ENCODE assay signal across 8 cellular contexts in the genomic region with DNA sequence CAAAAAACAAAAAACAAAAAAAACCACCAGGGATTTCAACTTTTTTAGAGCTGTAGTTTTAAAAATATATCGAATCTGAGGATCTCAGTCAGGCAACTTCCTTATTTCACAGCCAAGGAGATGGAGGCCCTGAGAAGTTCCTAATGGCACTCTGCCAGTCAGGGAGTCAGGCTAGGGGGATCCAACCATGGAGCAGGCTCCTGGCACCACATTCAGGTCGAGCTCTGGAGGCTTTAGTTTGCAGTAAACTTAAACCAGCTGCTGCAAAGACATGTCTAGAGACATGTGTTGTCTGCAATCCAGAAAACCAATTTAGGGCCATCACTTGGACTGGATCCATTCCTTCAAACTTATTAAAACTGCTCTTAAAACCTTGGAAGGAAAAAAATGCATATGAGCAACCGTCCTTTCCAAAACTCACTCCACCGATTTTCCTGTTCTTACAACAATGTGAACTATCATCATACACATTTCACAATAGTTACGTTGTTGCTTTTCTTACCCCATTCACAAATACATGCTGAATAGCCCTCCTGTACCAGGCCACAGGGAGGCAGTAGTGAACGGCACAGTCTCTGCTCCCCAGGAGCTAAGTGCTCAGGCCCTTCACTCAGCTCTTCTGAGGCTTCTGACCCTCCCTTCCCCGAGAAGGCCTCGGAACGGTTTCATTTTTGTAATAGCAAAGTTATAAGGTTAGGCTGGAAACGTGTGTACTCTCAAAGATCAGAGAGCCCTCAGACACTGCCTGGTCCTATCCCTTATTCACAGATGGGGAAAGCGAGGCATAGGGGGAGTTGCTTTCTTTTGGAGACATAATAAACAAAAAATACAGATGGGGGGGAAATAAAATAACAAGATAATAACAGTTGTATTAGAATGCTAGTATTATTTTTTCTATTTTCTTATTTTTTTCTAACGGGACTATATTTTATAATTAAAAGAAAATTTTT. TPM values are rescaled to one million over a fixed set of nuclear protein-coding genes. Genes with fewer than 3 reads are reported as not detected.
DNase-seq lines count a peak whose midpoint lies in the region; ATAC-seq, FAIRE-seq and TF ChIP-seq lines count a peak whose summit lies in the region.

No MANE protein-coding gene starts in this region.

- no peak overlapping the region for H3K56ac ChIP-seq in H1 (replicated peaks; ENCODE audit: insufficient read length, low read depth, low read length)

- H2BK5ac ChIP-seq in H1 (ENCODE audit: low read depth, low read length): no peak overlapping the region

- H2AK5ac ChIP-seq in H1 (ENCODE audit: low read depth, low read length): no peak overlapping the region

- no peaks in the 10 kb centered on the region for H3K79me2 ChIP-seq in H1 (ENCODE audit: control insufficient read depth in 1 of 2, insufficient read depth in 2 of 2, low read length in 2 of 2)

- peak; percentile 30 for TF ChIP-seq CTCF in CD4-positive, alpha-beta T cell (IDR thresholded peaks at IDR 0.05)
- TF ChIP-seq CTCF in HL-60 (IDR thresholded peaks at IDR 0.05; ENCODE audit: insufficient read depth, low read length) (peak; percentile 99), H1 (IDR thresholded peaks at IDR 0.05; ENCODE audit: control extremely low read depth in 1 of 3, insufficient read depth in 1 of 3, low read depth in 1 of 3, low read length in 3 of 3) (peak; percentile 78 to 90 (median 79))

- H3K23me2 ChIP-seq in H1 (ENCODE audit: low read depth, low read length): no peaks in the 10 kb centered on the region

- no peak overlapping the region for H3K4me3 Mint-ChIP-seq in CD4-positive, alpha-beta T cell
- peak overlapping the region; percentile 66 for H3K4me3 Mint-ChIP-seq in T-helper 17 cell

- H4K5ac ChIP-seq in H1 (ENCODE audit: insufficient read length, low read depth, low read length): no peak overlapping the region

- no peak overlapping the region for H3K18ac ChIP-seq in H1 (ENCODE audit: extremely low read depth, low read length)

- no peak for TF ChIP-seq POLR2A in H1 (IDR thresholded peaks at IDR 0.05; ENCODE audit: control extremely low read depth in 1 of 2, low read depth in 2 of 2, low read length in 2 of 2)

- peak overlapping the region; percentile 83 for H3K27ac Mint-ChIP-seq in CD4-positive, alpha-beta T cell
- peak overlapping the region; percentile 84 for H3K27ac Mint-ChIP-seq in T-helper 17 cell

- H3K36me3 Mint-ChIP-seq in CD4-positive, alpha-beta T cell (ENCODE audit: low read depth): peaks cover 46% of the 10 kb centered on the region
- peaks cover 6% of the 10 kb centered on the region for H3K36me3 Mint-ChIP-seq in T-helper 17 cell (ENCODE audit: low read depth)

- H3K23ac ChIP-seq in H1 (ENCODE audit: insufficient read length): no peak overlapping the region

- 75% methylated on average over 12 of the region's 12 CpGs; no CpG with 5 or more reads in 1 of the 2 experiments for WGBS in H1 (ENCODE audit: extremely low coverage in 1 of 2, insufficient coverage in 1 of 2, insufficient read length in 1 of 2, insufficient replicate concordance in 2 of 2, low coverage in 1 of 2, low lambda C conversion rate in 2 of 2, missing lambda C conversion rate in 1 of 2), 2 experiments

- H3K27me3 ChIP-seq in CD4-positive, alpha-beta T cell (ENCODE audit: control insufficient read depth, insufficient read depth, low read length): no peaks in the 10 kb centered on the region
- H3K27me3 ChIP-seq in HL-60 (ENCODE audit: insufficient read depth, poor library complexity, severe bottlenecking) (no peaks in the 10 kb centered on the region), H1 (replicated peaks in 1 of 4; ENCODE audit: control insufficient read depth in 3 of 4, extremely low read depth in 1 of 4, insufficient read depth in 3 of 4, low read length in 3 of 4) (no peaks in the 10 kb centered on the region)

- H4K8ac ChIP-seq in H1 (ENCODE audit: extremely low read depth, insufficient read depth, low read length): no peak overlapping the region

- H3K4ac ChIP-seq in H1 (replicated peaks; ENCODE audit: insufficient read length, low read depth, low read length): no peak overlapping the region

- ATAC-seq in CD4-positive, alpha-beta T cell (ENCODE audit: poor library complexity): peak; percentile 79
- peak; percentile 89 for ATAC-seq in T-helper 17 cell
- ATAC-seq in HG02840 (IDR thresholded peaks at IDR 0.05; ENCODE audit: low FRiP score, unreplicated experiment): no peak

- no peak overlapping the region for H3K14ac ChIP-seq in H1 (ENCODE audit: insufficient read length)

- peaks cover 0 to 2% (median under 1%) of the 10 kb centered on the region in 4 experiments; a peak in 3 of 8 replicates for H3K36me3 ChIP-seq in H1 (ENCODE audit: control insufficient read depth in 2 of 4, insufficient read depth in 4 of 4, low read length in 3 of 4)

- H3K27ac ChIP-seq in CD4-positive, alpha-beta T cell (ENCODE audit: low read depth, low read length): no peak overlapping the region
- H3K27ac ChIP-seq in HL-60 (replicated peaks) (0 out of 2 replicates have a peak overlapping the region, but pooled peaks have one; percentile 12), H1 (ENCODE audit: low read depth, low read length) (no peak overlapping the region)

- H3K4me1 ChIP-seq in H1 (replicated peaks in 1 of 4; ENCODE audit: control insufficient read depth in 3 of 4, insufficient read depth in 4 of 4, low read length in 3 of 4): no peaks in the 10 kb centered on the region

- H3K9me3 ChIP-seq in CD4-positive, alpha-beta T cell (ENCODE audit: control insufficient read depth, low read length): no peaks in the 10 kb centered on the region
- no peaks in the 10 kb centered on the region for H3K9me3 ChIP-seq in T-helper 17 cell (ENCODE audit: control insufficient read depth, low read length, poor library complexity, severe bottlenecking)
- no peaks in the 10 kb centered on the region for H3K9me3 ChIP-seq in H1 (ENCODE audit: insufficient read depth in 2 of 2, low read depth in 1 of 2, low read length in 1 of 2)

- no peak overlapping the region for H2BK120ac ChIP-seq in H1 (replicated peaks; ENCODE audit: low read depth, low read length)

- TF ChIP-seq RAD21 in H1 (IDR thresholded peaks at IDR 0.05 in 1 of 2, conservative IDR thresholded peaks at IDR 0.05 in 1 of 2; ENCODE audit: low read depth in 2 of 2, low read length in 2 of 2): peak; percentile 54 to 63

- POLR2A ChIA-PET in CD4-positive, alpha-beta T cell (lab: Charles Lee): interaction anchor here (0.7 to 1.4 kb wide), 3 partner anchors 9 to 54 kb away, joined by 3 to 6 read pairs (median 5); no protein-coding TSS in a partner anchor
- POLR2A ChIA-PET in H1 (lab: Charles Lee; ENCODE audit: partially characterized antibody): interaction anchor here (1.0 to 2.0 kb wide), 4 partner anchors 15 to 111 kb away, joined by 3 to 4 read pairs (median 4); no protein-coding TSS in a partner anchor

- H3K79me1 ChIP-seq in H1 (ENCODE audit: low read depth, low read length): no peaks in the 10 kb centered on the region

- H2BK12ac ChIP-seq in H1 (ENCODE audit: low read depth, low read length): no peak overlapping the region

- H3K9ac ChIP-seq in H1 (replicated peaks in 1 of 4; ENCODE audit: extremely low read depth in 1 of 4, low read depth in 3 of 4, low read length in 3 of 4): no peak overlapping the region

- no peaks in the 10 kb centered on the region for H3K27me3 Mint-ChIP-seq in CD4-positive, alpha-beta T cell
- H3K27me3 Mint-ChIP-seq in T-helper 17 cell: no peaks in the 10 kb centered on the region

- peak in 5 of 10 experiments; percentile 4 to 41 (median 14) for DNase-seq in CD4-positive, alpha-beta T cell
- peak; percentile 81 to 93 for DNase-seq in HL-60 (ENCODE audit: low read depth in 1 of 2, low spot score in 1 of 2)
- DNase-seq in T-helper 17 cell: peak in 1 of 3 donors; percentile 30
- peak; percentile 38 to 64 for DNase-seq in H1 (ENCODE audit: low read depth in 1 of 2, low spot score in 2 of 2)
- DNase-seq in mucosa of gallbladder (ENCODE audit: low spot score): peak; percentile 44
- no peak for DNase-seq in NCI-H1092 treated with DMSO at 0.1 percent for 48 hours (lab: John Stamatoyannopoulos, UW)
- DNase-seq in OCI-M2 (lab: John Stamatoyannopoulos, UW; ENCODE audit: unreplicated experiment): no peak

- H2AFZ ChIP-seq in H1 (ENCODE audit: low read length): no peak overlapping the region

- no peaks in the 10 kb centered on the region for H4K20me1 ChIP-seq in H1 (replicated peaks in 1 of 2; ENCODE audit: control insufficient read depth in 1 of 2, insufficient read depth in 2 of 2, low read length in 2 of 2)

- intact Hi-C loops in CD4-positive, alpha-beta T cell (cut with DNase I, micrococcal nuclease): loop anchor here in 1 of 2 experiments (5.0 kb wide), 1 partner anchor 602 kb away; no protein-coding TSS in a partner anchor

- no peak overlapping the region for H2BK15ac ChIP-seq in H1 (ENCODE audit: low read length)

- no peaks in the 10 kb centered on the region for H3K9me3 Mint-ChIP-seq in CD4-positive, alpha-beta T cell

- H3K4me3 ChIP-seq in HL-60 (replicated peaks; ENCODE audit: insufficient read depth, low read length) (no peak overlapping the region), H1 (ENCODE audit: extremely low read depth in 1 of 4, insufficient read depth in 2 of 4, low read depth in 3 of 4, low read length in 4 of 4) (no peak overlapping the region)

- no peak overlapping the region for H3K4me2 ChIP-seq in H1 (ENCODE audit: insufficient read depth in 1 of 2, low read depth in 2 of 2, low read length in 2 of 2)

- no peak for TF ChIP-seq EP300 in H1 (IDR thresholded peaks at IDR 0.05; ENCODE audit: borderline replicate concordance in 1 of 2, low read depth in 2 of 2, low read length in 2 of 2)

- CTCF ChIA-PET in CD4-positive, alpha-beta T cell (lab: Charles Lee): interaction anchor here (0.6 to 4.4 kb wide), 8 partner anchors 9 to 86 kb away, joined by 3 to 25 read pairs (median 3); no protein-coding TSS in a partner anchor
- CTCF ChIA-PET in H1 (lab: Charles Lee; ENCODE audit: partially characterized antibody): interaction anchor here (0.5 to 7.3 kb wide), 45 partner anchors 8 to 1060 kb away, joined by 3 to 63 read pairs (median 4); partner anchors contain the start of gene PRKCD

- peaks cover 22% of the 10 kb centered on the region for H3K4me1 Mint-ChIP-seq in CD4-positive, alpha-beta T cell (ENCODE audit: low read depth)
- peaks cover 11% of the 10 kb centered on the region for H3K4me1 Mint-ChIP-seq in T-helper 17 cell

- H2BK20ac ChIP-seq in H1 (ENCODE audit: low read length): no peak overlapping the region

- FAIRE-seq in H1 (lab: Jason Lieb, UNC): peak; percentile 24

- no peak overlapping the region for H4K91ac ChIP-seq in H1 (replicated peaks; ENCODE audit: insufficient read length, low read length)

RNA-seq across cellular contexts. Expression of gene RFT1, which starts 20.1 kb away (rescaled TPM):
- 10 to 100 TPM in 1 of 2 experiments, 1 to 10 TPM in 1; 8.5 to 10.2 TPM for total RNA-seq in CD4-positive, alpha-beta T cell
- 10 to 100 TPM; 11.9 to 12.2 TPM for total RNA-seq in T-helper 17 cell
- 24.4 and 27.7 TPM in 2 replicates for total RNA-seq in H1 (2021; fragmentation: NEBNext Ultra II Directional; extraction: Animal tissue kit (Norgen Biotek cat#: 25700))
- polyA plus RNA-seq in H1 (2011; rRNA removed): 35.1 and 42.4 TPM in 2 replicates
- 27.6 TPM for polyA plus RNA-seq in H1 (2011; cell fraction: cytosol; rRNA removed)
- 26.7 TPM for polyA plus RNA-seq in H1 (2011; cell fraction: nucleus; rRNA removed)
- 18.2 to 28.0 TPM (median 25.3 TPM) in 4 replicates for polyA plus RNA-seq in H1 (2012, experiment 1 of 2)
- 24.2 TPM for polyA plus RNA-seq in H1 (2012, experiment 2 of 2)
- polyA plus RNA-seq in H1 (2013, experiment 1 of 2): 19.1 TPM
- 22.3 TPM for polyA plus RNA-seq in H1 (2013, experiment 2 of 2)
- polyA minus RNA-seq in H1 (2011; rRNA and poly(A)+ RNA removed): 63.8 TPM in 2 replicates
- polyA minus RNA-seq in H1 (2011; cell fraction: cytosol; rRNA and poly(A)+ RNA removed): 16.7 TPM
- 22.6 TPM for polyA minus RNA-seq in H1 (2011; cell fraction: nucleus; rRNA and poly(A)+ RNA removed)
- total RNA-seq in mucosa of gallbladder: 21.3 TPM

RNA-seq across cellular contexts. Expression of gene PRKCD, which starts 50.9 kb away (rescaled TPM):
- 10 to 100 TPM; 18.1 to 20.1 TPM for total RNA-seq in CD4-positive, alpha-beta T cell
- total RNA-seq in T-helper 17 cell (10 to 100 TPM; 27.3 to 35.0 TPM), mucosa of gallbladder (103 TPM)
- 22.2 and 22.6 TPM in 2 replicates for total RNA-seq in H1 (2021; fragmentation: NEBNext Ultra II Directional; extraction: Animal tissue kit (Norgen Biotek cat#: 25700))
- polyA plus RNA-seq in H1 (2011; rRNA removed): 23.9 and 27.0 TPM in 2 replicates
- 30.9 TPM for polyA plus RNA-seq in H1 (2011; cell fraction: cytosol; rRNA removed)
- 34.6 TPM for polyA plus RNA-seq in H1 (2011; cell fraction: nucleus; rRNA removed)
- polyA plus RNA-seq in H1 (2012, experiment 1 of 2): 18.6 to 28.0 TPM (median 26.1 TPM) in 4 replicates
- polyA plus RNA-seq in H1 (2012, experiment 2 of 2): 15.9 TPM
- polyA plus RNA-seq in H1 (2013, experiment 1 of 2): 14.0 TPM
- 14.8 TPM for polyA plus RNA-seq in H1 (2013, experiment 2 of 2)
- 26.9 and 27.6 TPM in 2 replicates for polyA minus RNA-seq in H1 (2011; rRNA and poly(A)+ RNA removed)
- 15.3 TPM for polyA minus RNA-seq in H1 (2011; cell fraction: cytosol; rRNA and poly(A)+ RNA removed)
- 13.2 TPM for polyA minus RNA-seq in H1 (2011; cell fraction: nucleus; rRNA and poly(A)+ RNA removed)

Comparison
In these comparisons a context has a peak if more than half of its experiments do, and no peak if none do; other contexts are left out.
1. DNase-seq: peak in HL-60 (2 of 2), H1 (2 of 2) and mucosa of gallbladder (single experiment); none in NCI-H1092 treated with DMSO at 0.1 percent for 48 hours (single experiment) and OCI-M2 (single experiment).
2. CTCF ChIP-seq: peak in every context shown above with its lines; median percentile 99 in HL-60; 79 in H1; 30 in CD4-positive, alpha-beta T cell.